In the genomic region with DNA sequence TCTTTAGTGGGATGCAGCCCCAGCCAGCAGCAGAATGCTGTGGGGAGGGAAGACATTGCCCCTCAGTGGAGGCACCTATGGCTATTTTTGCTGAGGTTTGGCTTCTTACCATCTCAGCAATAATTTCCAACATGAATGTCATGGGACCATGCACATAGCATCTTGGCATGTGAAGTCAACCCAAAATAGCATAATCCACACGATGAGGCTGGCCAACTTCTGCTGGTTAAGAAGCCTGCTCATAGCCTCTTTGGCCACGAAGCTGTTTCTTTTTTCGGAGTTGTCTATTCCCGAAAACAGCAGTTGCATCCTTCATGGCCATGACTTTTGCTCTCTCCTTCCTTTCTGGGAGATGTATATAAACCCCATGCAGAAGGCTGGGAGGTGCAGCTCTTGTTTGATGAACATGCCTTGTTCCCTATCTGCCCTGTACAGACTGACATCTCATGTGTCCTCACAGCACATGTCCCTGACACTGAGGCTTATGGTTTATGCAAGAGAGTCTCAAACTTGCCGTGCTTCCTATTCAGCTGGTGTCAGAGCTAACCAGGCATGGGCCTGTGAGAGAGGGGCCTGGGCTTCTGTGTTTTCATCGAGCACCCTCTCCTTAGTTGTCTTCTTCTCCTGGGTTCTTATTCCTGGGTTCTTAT, we compare ENCODE assay signal across 26 cellular contexts. TPM values are rescaled to one million over a fixed set of nuclear protein-coding genes. Genes with fewer than 3 reads are reported as not detected.
DNase-seq lines count a peak whose midpoint lies in the region; ATAC-seq and TF ChIP-seq lines count a peak whose summit lies in the region.
"Had no signal": no experiment of that assay in that cellular context is flagged by ENCODE, and none has a peak within 500 bp of the region (broad histone marks: within the 10 kb centered on the region; RNA-seq: fewer than 3 reads in every experiment).

No MANE protein-coding gene starts in this region.

- no peak overlapping the region for H3K4me3 ChIP-seq in left ventricle myocardium inferior
- no peak overlapping the region for H3K4me3 ChIP-seq in psoas muscle
- H3K4me3 ChIP-seq: GM23248, SJSA1 had no signal

- WGBS in psoas muscle, 3 donors: 34 to 57% (median 43%) methylated on average over 6 of the region's 6 CpGs

- ATAC-seq in Right ventricle myocardium superior (ENCODE audit: poor library complexity) (peak; percentile 61), psoas muscle (peak; percentile 51 to 94 (median 86))
- no peak for ATAC-seq in stimulated activated naive CD8-positive, alpha-beta T cell treated with anti-CD3 and anti-CD28 coated beads, Interleukin-15, Interleukin-2, amounts not matched to agents 100 U/mL and 50 U/mL, for 24 hours
- ATAC-seq: PC-3 had no signal

- intact Hi-C loops in Right ventricle myocardium superior (cut with DNase I): no loop called here
- intact Hi-C loops in left ventricle myocardium inferior (cut with micrococcal nuclease): no loop called here
- intact Hi-C loops in psoas muscle (cut with DNase I): no loop called here

- TF ChIP-seq CTCF in left ventricle myocardium inferior (IDR thresholded peaks at IDR 0.05; ENCODE audit: borderline replicate concordance) (no peak), psoas muscle (IDR thresholded peaks at IDR 0.05) (no peak)

- H3K4me1 ChIP-seq in left ventricle myocardium inferior (peaks cover 8% of the 10 kb centered on the region), psoas muscle (peaks cover 17% of the 10 kb centered on the region)

- no peaks in the 10 kb centered on the region for H3K9me3 ChIP-seq in left ventricle myocardium inferior (replicated peaks)
- no peaks in the 10 kb centered on the region for H3K9me3 ChIP-seq in psoas muscle
- H3K9me3 ChIP-seq: SJSA1 had no signal

- H3K27ac ChIP-seq in left ventricle myocardium inferior (replicated peaks) (no peak overlapping the region), psoas muscle (peak overlapping the region; percentile 20)
- H3K27ac ChIP-seq: GM23248, SJSA1 had no signal

- H3K36me3 ChIP-seq in left ventricle myocardium inferior (no peaks in the 10 kb centered on the region), psoas muscle (ENCODE audit: insufficient read depth in 1 of 2, low read depth in 1 of 2) (no peaks in the 10 kb centered on the region)
- H3K36me3 ChIP-seq: SJSA1 had no signal

- H3K27me3 ChIP-seq in left ventricle myocardium inferior (ENCODE audit: low read depth): no peaks in the 10 kb centered on the region
- no peaks in the 10 kb centered on the region for H3K27me3 ChIP-seq in psoas muscle (ENCODE audit: insufficient read depth in 3 of 3, low read length in 2 of 3)
- H3K27me3 ChIP-seq: SJSA1 had no signal

- DNase-seq in Right ventricle myocardium superior: no peak
- no peak for DNase-seq in left ventricle myocardium inferior
- DNase-seq in activated CD8-positive, alpha-beta memory T cell treated with anti-CD3 and anti-CD28 coated beads, Interleukin-2, amount 50 U/mL, for 48 hours: peak; percentile 13
- no peak for DNase-seq in psoas muscle
- DNase-seq in ureter (ENCODE audit: low spot score): peak; percentile 23
- no peak for DNase-seq in amygdala (lab: John Stamatoyannopoulos, UW)
- DNase-seq in stimulated activated naive CD8-positive, alpha-beta T cell treated with anti-CD3 and anti-CD28 coated beads, Interleukin-15, Interleukin-2, amounts not matched to agents 100 U/mL and 50 U/mL, for 24 hours: no peak
- no peak for DNase-seq in NCI-H1930 (lab: John Stamatoyannopoulos, UW)
- DNase-seq: 8988T; ACHN; CD4-positive, CD25-positive, alpha-beta regulatory T cell; GM23248; H7; KBM-7; MV-4-11; NCI-H1105; NCI-H1436 treated with DMSO at 0.1 percent for 48 hours; NCI-H2029; NCI-H446; NCI-H526; NCI-H82; NK-92 treated with Interleukin-12 subunit alpha and Interleukin-12 subunit beta, amount 100 ng/mL, for 24 hours; PC-3 had no signal

RNA-seq across cellular contexts. Expression of a gene that starts 45.3 kb away (rescaled TPM):
- 6.5 TPM for total RNA-seq in Right ventricle myocardium superior
- 5.4 TPM for total RNA-seq in left ventricle myocardium inferior
- 1 to 10 TPM; 1.4 to 2.8 (median 2.1) TPM for total RNA-seq in psoas muscle
- under 1 TPM; 0.40 to 0.52 (median 0.52) TPM for polyA plus RNA-seq in psoas muscle
- 52.9 TPM for total RNA-seq in ureter
- total RNA-seq: GM23248, LHCN-M2, SJSA1 had no signal
- polyA plus RNA-seq: BJ, GM23248 had no signal

Comparison
In these comparisons a context has a peak if more than half of its experiments do, and no peak if none do; other contexts are left out.
1. DNase-seq: peak in activated CD8-positive, alpha-beta memory T cell treated with anti-CD3 and anti-CD28 coated beads, Interleukin-2, amount 50 U/mL, for 48 hours (single experiment) and ureter (single experiment); none in Right ventricle myocardium superior (single experiment), left ventricle myocardium inferior (single experiment), psoas muscle (0 of 2), amygdala (0 of 56), stimulated activated naive CD8-positive, alpha-beta T cell treated with anti-CD3 and anti-CD28 coated beads, Interleukin-15, Interleukin-2, amounts not matched to agents 100 U/mL and 50 U/mL, for 24 hours (single experiment) and NCI-H1930 (0 of 2).